In genomic region chr9:2923810-2924768, GRCh38 we compare ENCODE assay signal across 18 cellular contexts.
DNase-seq lines count a peak whose midpoint lies in the region; ATAC-seq, FAIRE-seq and TF ChIP-seq lines count a peak whose summit lies in the region.
"Had no signal": no experiment of that assay in that cellular context is flagged by ENCODE, and none has a peak within 500 bp of the region (broad histone marks: within the 10 kb centered on the region; RNA-seq: fewer than 3 reads in every experiment).

No MANE protein-coding gene starts in this region.

- no peak for TF ChIP-seq POLR2A in NB4 (IDR thresholded peaks at IDR 0.05; ENCODE audit: extremely low read depth, insufficient read length)

- peaks cover 11% of the 10 kb centered on the region for H3K4me1 ChIP-seq in GM23338 (ENCODE audit: insufficient read depth)
- H3K4me1 ChIP-seq: suprapubic skin had no signal

- H3K4me2 ChIP-seq in GM23338 = no peak overlapping the region

- no peak overlapping the region for H3K27ac Mint-ChIP-seq in GM23338
- H3K27ac Mint-ChIP-seq: activated B cell treated with CpG ODN at 0.5 μM for 24 hours; activated naive CD8-positive, alpha-beta T cell; activated T-cell treated with anti-CD3 and anti-CD28 coated beads, Interleukin-2, amount 50 U/mL, for 72 hours had no signal

- ATAC-seq in GM23338 (peak; percentile 95), left colon (peak; percentile 12)
- ATAC-seq: activated T-cell treated with anti-CD3 and anti-CD28 coated beads, Interleukin-2, amount 50 U/mL, for 72 hours; Right ventricle myocardium inferior had no signal

- no peaks in the 10 kb centered on the region for H3K79me2 ChIP-seq in GM23338 (replicated peaks; ENCODE audit: insufficient read depth)

- H3K4me3 Mint-ChIP-seq in GM23338 = no peak overlapping the region
- H3K4me3 Mint-ChIP-seq: activated B cell treated with CpG ODN at 0.5 μM for 24 hours; activated naive CD8-positive, alpha-beta T cell; activated T-cell treated with anti-CD3 and anti-CD28 coated beads, Interleukin-2, amount 50 U/mL, for 72 hours; neural crest cell had no signal

- H3K36me3 ChIP-seq in GM23338 (ENCODE audit: insufficient read depth) = no peaks in the 10 kb centered on the region
- H3K36me3 ChIP-seq: brain microvascular endothelial cell, suprapubic skin had no signal

- H3K9me2 ChIP-seq in GM23338 (ENCODE audit: insufficient read depth) = no peaks in the 10 kb centered on the region; the same call in 1 of the 2 replicates

- peaks cover 12% of the 10 kb centered on the region for H3K4me1 Mint-ChIP-seq in GM23338
- H3K4me1 Mint-ChIP-seq: activated B cell treated with CpG ODN at 0.5 μM for 24 hours, neural crest cell had no signal

- intact Hi-C loops in left colon (cut with DNase I, micrococcal nuclease) = no loop called here

- no peaks in the 10 kb centered on the region for H3K27me3 ChIP-seq in GM23338 (ENCODE audit: insufficient read depth)
- H3K27me3 ChIP-seq: brain microvascular endothelial cell, suprapubic skin had no signal

- H3K27me3 Mint-ChIP-seq in GM23338 (ENCODE audit: insufficient read depth, low read depth, poor library complexity) = no peaks in the 10 kb centered on the region

- H3K4me3 ChIP-seq in GM23338 (no peak overlapping the region), NB4 (ENCODE audit: low read depth, low read length) (no peak overlapping the region)
- H3K4me3 ChIP-seq: suprapubic skin had no signal

- no peaks in the 10 kb centered on the region; the same call in 2 of the 3 replicates for H3K9me3 Mint-ChIP-seq in GM23338
- H3K9me3 Mint-ChIP-seq: neural crest cell had no signal

- no peaks in the 10 kb centered on the region for H3F3A ChIP-seq in GM23338 (replicated peaks; ENCODE audit: low read depth)

- no peak overlapping the region for H2AFZ ChIP-seq in GM23338

- no peaks in the 10 kb centered on the region for H4K20me1 ChIP-seq in GM23338 (replicated peaks; ENCODE audit: insufficient read depth)

- TF ChIP-seq CTCF in GM23338 (conservative IDR thresholded peaks at IDR 0.05; ENCODE audit: low read depth in 2 of 2) (no peak), NB4 (IDR thresholded peaks at IDR 0.05; ENCODE audit: low read depth, low read length) (no peak)

- no peak for FAIRE-seq in frontal cortex (lab: Jason Lieb, UNC)

- H3K36me3 Mint-ChIP-seq in GM23338 (ENCODE audit: low read depth) = no peaks in the 10 kb centered on the region
- H3K36me3 Mint-ChIP-seq: activated naive CD8-positive, alpha-beta T cell had no signal

- H3K27ac ChIP-seq in GM23338 (ENCODE audit: low read depth) = no peak overlapping the region
- H3K27ac ChIP-seq: brain microvascular endothelial cell, suprapubic skin had no signal

- DNase-seq in GM23338 (ENCODE audit: low spot score) = peak; percentile 74
- peak; percentile 64 for DNase-seq in NB4 (ENCODE audit: low read depth)
- peak; percentile 63 for DNase-seq in NK-92 treated with Interleukin-12 subunit alpha and Interleukin-12 subunit beta, amount 100 ng/mL, for 24 hours (lab: John Stamatoyannopoulos, UW)
- no peak for DNase-seq in left colon
- DNase-seq in frontal cortex (ENCODE audit: low spot score in 2 of 2) = no peak
- DNase-seq in OCI-M1 (lab: John Stamatoyannopoulos, UW) = no peak
- no peak for DNase-seq in hypothalamus (lab: John Stamatoyannopoulos, UW)
- DNase-seq: activated B cell treated with CpG ODN at 0.5 μM for 24 hours; activated CD8-positive, alpha-beta memory T cell treated with anti-CD3 and anti-CD28 coated beads for 24 hours; activated T-cell treated with anti-CD3 and anti-CD28 coated beads, Interleukin-2, amount 50 U/mL, for 72 hours; brain microvascular endothelial cell; foreskin fibroblast; GDM1; T-helper 1 cell had no signal

TF ChIP-seq in GM23338, 12 proteins besides CTCF, POLR2A, EP300 and RAD21 (continues in another document):
- TF ChIP-seq REST (IDR thresholded peaks at IDR 0.05; ENCODE audit: unreplicated experiment) = peak; percentile 80
- TF ChIP-seq EZH2 (IDR thresholded peaks at IDR 0.05; ENCODE audit: low read depth, unreplicated experiment) = no peak
- no peak for TF ChIP-seq JUNB (IDR thresholded peaks at IDR 0.05; ENCODE audit: unreplicated experiment)
- no peak for TF ChIP-seq ETS1 (IDR thresholded peaks at IDR 0.05)
- no peak for TF ChIP-seq ZNF331 (CRISPR knock-in tag; IDR thresholded peaks at IDR 0.05; ENCODE audit: low read depth)
- TF ChIP-seq STAT1 (IDR thresholded peaks at IDR 0.05; ENCODE audit: unreplicated experiment) = no peak
- TF ChIP-seq POLR2AphosphoS5 (IDR thresholded peaks at IDR 0.05; ENCODE audit: low read depth) = no peak
- TF ChIP-seq ZNF114 (CRISPR knock-in tag; IDR thresholded peaks at IDR 0.05) = 0 out of 2 replicates have a peak, but pooled peaks have one; percentile 36
- TF ChIP-seq EZH2phosphoT487 (IDR thresholded peaks at IDR 0.05; ENCODE audit: unreplicated experiment) = no peak
- no peak for TF ChIP-seq CREB1 (CRISPR knock-in tag; IDR thresholded peaks at IDR 0.05; ENCODE audit: low read depth)

Comparison
In these comparisons a context has a peak if more than half of its experiments do, and no peak if none do; other contexts are left out.
1. DNase-seq: peak in GM23338 (single experiment), NB4 (single experiment) and NK-92 treated with Interleukin-12 subunit alpha and Interleukin-12 subunit beta, amount 100 ng/mL, for 24 hours (single experiment); none in left colon (0 of 2), frontal cortex (0 of 2), OCI-M1 (single experiment) and hypothalamus (0 of 51).